Comparison of ENCODE assay signal across 15 cellular contexts in genomic region chr11:61027141-61027840, GRCh38. TPM values are rescaled to one million over a fixed set of nuclear protein-coding genes. Genes with fewer than 3 reads are reported as not detected.
DNase-seq lines count a peak whose midpoint lies in the region; ATAC-seq lines count a peak whose summit lies in the region.
"Had no signal": no experiment of that assay in that cellular context is flagged by ENCODE, and none has a peak within 500 bp of the region (broad histone marks: within the 10 kb centered on the region; RNA-seq: fewer than 3 reads in every experiment).

No MANE protein-coding gene starts in this region.

- intact Hi-C loops in Right ventricle myocardium superior (cut with DNase I) (no loop called here), left cardiac atrium (cut with DNase I) (no loop called here)
- intact Hi-C loops in dendritic cell treated with granulocyte-macrophage colony-stimulating factor and Interleukin-4, amounts not matched to agents 40 ng/mL and 50 ng/mL, for 4 days (cut with micrococcal nuclease): loop anchor here (5.0 kb wide), 1 partner anchor 190 kb away; no protein-coding TSS in a partner anchor

- H3K27me3 ChIP-seq in SJCRH30: no peaks in the 10 kb centered on the region

- H3K9me3 Mint-ChIP-seq in activated CD8-positive, alpha-beta T cell treated with anti-CD3 and anti-CD28 coated beads, Interleukin-2, amount 10 ng/mL, durations not matched to agents 7 days and 5 days (ENCODE audit: insufficient read depth): no peaks in the 10 kb centered on the region
- H3K9me3 Mint-ChIP-seq in dendritic cell treated with granulocyte-macrophage colony-stimulating factor and Interleukin-4, amounts not matched to agents 40 ng/mL and 50 ng/mL, for 4 days: no peaks in the 10 kb centered on the region

- POLR2A ChIA-PET in activated CD8-positive, alpha-beta T cell treated with anti-CD3 and anti-CD28 coated beads, Interleukin-2, amount 10 ng/mL, durations not matched to agents 7 days and 5 days (lab: Charles Lee): interaction anchor here (0.7 to 4.2 kb wide), 15 partner anchors 7 to 112 kb away, joined by 3 to 67 read pairs (median 4); partner anchors contain the start of gene CD5

- ATAC-seq in Right ventricle myocardium superior (ENCODE audit: poor library complexity): no peak
- ATAC-seq in left cardiac atrium: no peak
- peak; percentile 38 for ATAC-seq in activated CD8-positive, alpha-beta T cell treated with anti-CD3 and anti-CD28 coated beads, Interleukin-2, amount 10 ng/mL, durations not matched to agents 7 days and 5 days
- ATAC-seq in stimulated activated naive CD8-positive, alpha-beta T cell treated with anti-CD3 and anti-CD28 coated beads, Interleukin-15, Interleukin-2, amounts not matched to agents 100 U/mL and 50 U/mL, for 24 hours: peak; percentile 6
- no peak for ATAC-seq in HG02973 (IDR thresholded peaks at IDR 0.05; ENCODE audit: unreplicated experiment)
- no peak for ATAC-seq in HG02642 (IDR thresholded peaks at IDR 0.05; ENCODE audit: poor library complexity, unreplicated experiment)
- ATAC-seq: K562, Panc1 had no signal

- CTCF ChIA-PET in activated CD8-positive, alpha-beta T cell treated with anti-CD3 and anti-CD28 coated beads, Interleukin-2, amount 10 ng/mL, durations not matched to agents 7 days and 5 days (lab: Charles Lee): interaction anchor here (0.7 to 2.1 kb wide), 6 partner anchors 9 to 112 kb away, joined by 3 to 11 read pairs (median 4); partner anchors contain the start of gene CD6

- H3K27me3 Mint-ChIP-seq in activated CD8-positive, alpha-beta T cell treated with anti-CD3 and anti-CD28 coated beads, Interleukin-2, amount 10 ng/mL, durations not matched to agents 7 days and 5 days (ENCODE audit: low read depth): no peaks in the 10 kb centered on the region
- H3K27me3 Mint-ChIP-seq in dendritic cell treated with granulocyte-macrophage colony-stimulating factor and Interleukin-4, amounts not matched to agents 40 ng/mL and 50 ng/mL, for 4 days: peaks cover 51% of the 10 kb centered on the region

- H3K27ac Mint-ChIP-seq in activated CD8-positive, alpha-beta T cell treated with anti-CD3 and anti-CD28 coated beads, Interleukin-2, amount 10 ng/mL, durations not matched to agents 7 days and 5 days: peak overlapping the region; percentile 96
- peak overlapping the region; percentile 38 for H3K27ac Mint-ChIP-seq in dendritic cell treated with granulocyte-macrophage colony-stimulating factor and Interleukin-4, amounts not matched to agents 40 ng/mL and 50 ng/mL, for 4 days

- H3K27ac ChIP-seq in SJCRH30: no peak overlapping the region

- H3K4me3 ChIP-seq in SJCRH30: no peak overlapping the region
- H3K4me3 ChIP-seq: K562 had no signal

- DNase-seq in Right ventricle myocardium superior (peak; percentile 21), left cardiac atrium (no peak), SJCRH30 (no peak)
- DNase-seq in activated CD8-positive, alpha-beta T cell treated with anti-CD3 and anti-CD28 coated beads, Interleukin-2, amount 10 ng/mL, durations not matched to agents 7 days and 5 days: peak; percentile 70
- peak; percentile 51 for DNase-seq in stimulated activated naive CD8-positive, alpha-beta T cell treated with anti-CD3 and anti-CD28 coated beads, Interleukin-15, Interleukin-2, amounts not matched to agents 100 U/mL and 50 U/mL, for 24 hours
- DNase-seq: DMS53, NCI-H1436, NCI-H510A had no signal

- peaks cover 17% of the 10 kb centered on the region for H3K36me3 Mint-ChIP-seq in activated CD8-positive, alpha-beta T cell treated with anti-CD3 and anti-CD28 coated beads, Interleukin-2, amount 10 ng/mL, durations not matched to agents 7 days and 5 days (ENCODE audit: low read depth)
- H3K36me3 Mint-ChIP-seq in dendritic cell treated with granulocyte-macrophage colony-stimulating factor and Interleukin-4, amounts not matched to agents 40 ng/mL and 50 ng/mL, for 4 days (ENCODE audit: low read depth): no peaks in the 10 kb centered on the region

- H3K4me1 ChIP-seq in SJCRH30: no peaks in the 10 kb centered on the region

- H3K4me3 Mint-ChIP-seq in activated CD8-positive, alpha-beta T cell treated with anti-CD3 and anti-CD28 coated beads, Interleukin-2, amount 10 ng/mL, durations not matched to agents 7 days and 5 days: peak overlapping the region; percentile 76
- H3K4me3 Mint-ChIP-seq in dendritic cell treated with granulocyte-macrophage colony-stimulating factor and Interleukin-4, amounts not matched to agents 40 ng/mL and 50 ng/mL, for 4 days: no peak overlapping the region

- no peaks in the 10 kb centered on the region for H3K9me3 ChIP-seq in SJCRH30 (replicated peaks)

- H3K4me1 Mint-ChIP-seq in activated CD8-positive, alpha-beta T cell treated with anti-CD3 and anti-CD28 coated beads, Interleukin-2, amount 10 ng/mL, durations not matched to agents 7 days and 5 days (ENCODE audit: low read depth): peaks cover 83% of the 10 kb centered on the region
- peaks cover 58% of the 10 kb centered on the region for H3K4me1 Mint-ChIP-seq in dendritic cell treated with granulocyte-macrophage colony-stimulating factor and Interleukin-4, amounts not matched to agents 40 ng/mL and 50 ng/mL, for 4 days (ENCODE audit: low read depth)

- no peaks in the 10 kb centered on the region for H3K36me3 ChIP-seq in SJCRH30

RNA-seq across cellular contexts. Expression of gene CD6, which starts 55.8 kb away (rescaled TPM):
- 0.08 TPM for total RNA-seq in Right ventricle myocardium superior
- total RNA-seq in left cardiac atrium: 1 to 10 TPM in 1 of 2 donors, under 1 TPM in 1; 0.65 to 1.2 TPM
- 100 to 1,000 TPM; 214 to 222 TPM for total RNA-seq in activated CD8-positive, alpha-beta T cell treated with anti-CD3 and anti-CD28 coated beads, Interleukin-2, amount 10 ng/mL, durations not matched to agents 7 days and 5 days
- total RNA-seq in SJCRH30 (2014; rRNA removed; shearing (Covaris generic)): not detected in 2 replicates
- total RNA-seq: fibroblast of villous mesenchyme, osteoblast had no signal

Comparison
In these comparisons a context has a peak if more than half of its experiments do, and no peak if none do; other contexts are left out.
1. DNase-seq: peak in Right ventricle myocardium superior (single experiment), activated CD8-positive, alpha-beta T cell treated with anti-CD3 and anti-CD28 coated beads, Interleukin-2, amount 10 ng/mL, durations not matched to agents 7 days and 5 days (single experiment) and stimulated activated naive CD8-positive, alpha-beta T cell treated with anti-CD3 and anti-CD28 coated beads, Interleukin-15, Interleukin-2, amounts not matched to agents 100 U/mL and 50 U/mL, for 24 hours (single experiment); none in left cardiac atrium (single experiment) and SJCRH30 (0 of 2).
2. ATAC-seq: peak in activated CD8-positive, alpha-beta T cell treated with anti-CD3 and anti-CD28 coated beads, Interleukin-2, amount 10 ng/mL, durations not matched to agents 7 days and 5 days (single experiment) and stimulated activated naive CD8-positive, alpha-beta T cell treated with anti-CD3 and anti-CD28 coated beads, Interleukin-15, Interleukin-2, amounts not matched to agents 100 U/mL and 50 U/mL, for 24 hours (single experiment); none in Right ventricle myocardium superior (single experiment), left cardiac atrium (0 of 2), HG02973 (single experiment) and HG02642 (single experiment).
3. RNA of gene CD6, which starts 55.8 kb away (total RNA-seq): 214 to 222 TPM in activated CD8-positive, alpha-beta T cell treated with anti-CD3 and anti-CD28 coated beads, Interleukin-2, amount 10 ng/mL, durations not matched to agents 7 days and 5 days; 0.65 to 1.2 TPM in left cardiac atrium, 0.08 TPM in Right ventricle myocardium superior (single experiment) and not detected in SJCRH30; every median in the first group is over 10 times any median in the second.